20 cellular contexts compared by ENCODE assay signal in genomic region chr18:54879691-54880090, GRCh38. TPM values are rescaled to one million over a fixed set of nuclear protein-coding genes. Genes with fewer than 3 reads are reported as not detected.
DNase-seq lines count a peak whose midpoint lies in the region; ATAC-seq, FAIRE-seq and TF ChIP-seq lines count a peak whose summit lies in the region.
"Had no signal": no experiment of that assay in that cellular context is flagged by ENCODE, and none has a peak within 500 bp of the region (broad histone marks: within the 10 kb centered on the region; RNA-seq: fewer than 3 reads in every experiment).

No MANE protein-coding gene starts in this region.

- H3K4me3 ChIP-seq in astrocyte (ENCODE audit: insufficient read depth, low read depth, low read length) = no peak overlapping the region
- no peak overlapping the region for H3K4me3 ChIP-seq in osteoblast (ENCODE audit: insufficient read depth, low read length)
- H3K4me3 ChIP-seq in aorta (ENCODE audit: low read length in 2 of 2) = no peak overlapping the region
- H3K4me3 ChIP-seq: BLaER1 treated with 17β-estradiol and CSF1 and Interleukin-3, amounts not matched to agents 10 nM and 100 nM; GM23248 had no signal

- 78 to 81% methylated on average over 4 of the region's 4 CpGs for WGBS in aorta, 2 donors

- DNase-seq in ELF-1 (ENCODE audit: low read depth, low spot score) (peak; percentile 39), astrocyte (ENCODE audit: low read depth) (no peak), left lobe of liver (ENCODE audit: low spot score) (no peak), osteoblast (ENCODE audit: insufficient read length, low spot score, missing footprints) (no peak), left ventricle myocardium superior (no peak), WTC11 (ENCODE audit: low spot score) (no peak), aorta (no peak)
- DNase-seq: Calu3; CD8-positive, alpha-beta T cell; DMS53; DND-41; EL; GM23248; HCEC 1CT; IMR-90 had no signal

- no peak for FAIRE-seq in astrocyte (lab: Jason Lieb, UNC)
- FAIRE-seq: G401.6, GM12891, GM19239 had no signal

- H3K36me3 Mint-ChIP-seq in astrocyte (ENCODE audit: low read depth, unreplicated experiment) (no peaks in the 10 kb centered on the region), WTC11 (no peaks in the 10 kb centered on the region)
- H3K36me3 Mint-ChIP-seq: CD8-positive, alpha-beta T cell had no signal

- no peak overlapping the region for H3K27ac ChIP-seq in astrocyte (ENCODE audit: low read depth, low read length)
- peak overlapping the region; percentile 86 for H3K27ac ChIP-seq in osteoblast (ENCODE audit: low read depth, low read length)
- no peak overlapping the region for H3K27ac ChIP-seq in aorta (ENCODE audit: low read depth in 1 of 2, low read length in 2 of 2)
- H3K27ac ChIP-seq: BLaER1 treated with 17β-estradiol and CSF1 and Interleukin-3, amounts not matched to agents 10 nM and 100 nM; GM23248 had no signal

- ATAC-seq in left lobe of liver (peak; percentile 45), left ventricle myocardium superior (no peak), WTC11 (no peak), aorta (ENCODE audit: low FRiP score) (no peak)
- ATAC-seq: CD8-positive, alpha-beta T cell had no signal

- no peak overlapping the region for H3K4me2 ChIP-seq in astrocyte (ENCODE audit: low read length)
- H3K4me2 ChIP-seq in osteoblast (ENCODE audit: insufficient read depth, low read length) = no peak overlapping the region
- H3K4me2 ChIP-seq: BLaER1 treated with 17β-estradiol and CSF1 and Interleukin-3, amounts not matched to agents 10 nM and 100 nM had no signal

- H3K36me3 ChIP-seq in astrocyte (ENCODE audit: insufficient read depth, low read length) (no peaks in the 10 kb centered on the region), osteoblast (ENCODE audit: insufficient read depth, low read length) (no peaks in the 10 kb centered on the region), aorta (ENCODE audit: control insufficient read depth in 1 of 2, insufficient read depth in 2 of 2, low read length in 1 of 2) (no peaks in the 10 kb centered on the region)
- H3K36me3 ChIP-seq: BLaER1 treated with 17β-estradiol and CSF1 and Interleukin-3, amounts not matched to agents 10 nM and 100 nM had no signal

- intact Hi-C loops in left ventricle myocardium superior (cut with micrococcal nuclease) = no loop called here
- intact Hi-C loops in aorta (cut with DNase I) = no loop called here

- H2AFZ ChIP-seq in astrocyte (ENCODE audit: low read depth, low read length) (no peak overlapping the region), osteoblast (ENCODE audit: low read length) (no peak overlapping the region)
- H2AFZ ChIP-seq: GM23248 had no signal

- H3K9me3 ChIP-seq in astrocyte (ENCODE audit: insufficient read depth, low read depth, low read length) (no peaks in the 10 kb centered on the region), osteoblast (ENCODE audit: low read depth, low read length) (no peaks in the 10 kb centered on the region), aorta (ENCODE audit: control insufficient read depth, low read length) (no peaks in the 10 kb centered on the region)
- H3K9me3 ChIP-seq: BLaER1 treated with 17β-estradiol and CSF1 and Interleukin-3, amounts not matched to agents 10 nM and 100 nM had no signal

- H3K79me2 ChIP-seq in astrocyte (ENCODE audit: insufficient read depth, low read length) (no peaks in the 10 kb centered on the region), osteoblast (ENCODE audit: insufficient read depth, low read length) (no peaks in the 10 kb centered on the region)

- peaks cover 8% of the 10 kb centered on the region for H3K4me1 Mint-ChIP-seq in astrocyte (ENCODE audit: low read depth, unreplicated experiment)
- H3K4me1 Mint-ChIP-seq in WTC11 = peaks cover 4% of the 10 kb centered on the region
- H3K4me1 Mint-ChIP-seq: B cell had no signal

- H3K9me3 Mint-ChIP-seq in astrocyte (ENCODE audit: unreplicated experiment) = peaks cover 4% of the 10 kb centered on the region
- H3K9me3 Mint-ChIP-seq in WTC11 = peaks cover 5% of the 10 kb centered on the region; the same call in 1 of the 2 replicates
- H3K9me3 Mint-ChIP-seq: CD8-positive, alpha-beta T cell had no signal

- TF ChIP-seq CTCF in astrocyte (IDR thresholded peaks at IDR 0.05; ENCODE audit: insufficient read depth, low read depth, low read length) (no peak), osteoblast (IDR thresholded peaks at IDR 0.05; ENCODE audit: extremely low read depth, low read depth, low read length) (no peak), WTC11 (IDR thresholded peaks at IDR 0.05) (no peak)

- H3K27me3 ChIP-seq in astrocyte (ENCODE audit: insufficient read depth, low read length) = no peaks in the 10 kb centered on the region
- H3K27me3 ChIP-seq in osteoblast (ENCODE audit: insufficient read depth, low read length) = no peaks in the 10 kb centered on the region
- no peaks in the 10 kb centered on the region for H3K27me3 ChIP-seq in aorta (ENCODE audit: control insufficient read depth in 1 of 2, insufficient read depth in 2 of 2, low read length in 1 of 2)
- H3K27me3 ChIP-seq: BLaER1 treated with 17β-estradiol and CSF1 and Interleukin-3, amounts not matched to agents 10 nM and 100 nM had no signal

- CTCF ChIA-PET in WTC11 (lab: Charles Lee) = no interaction called here

- H3K4me1 ChIP-seq in astrocyte (ENCODE audit: insufficient read depth, low read length) = peaks cover 3% of the 10 kb centered on the region
- peaks cover 56% of the 10 kb centered on the region for H3K4me1 ChIP-seq in osteoblast (ENCODE audit: insufficient read depth, low read length)
- H3K4me1 ChIP-seq in aorta (ENCODE audit: control insufficient read depth in 1 of 2, insufficient read depth in 2 of 2, low read length in 2 of 2) = no peaks in the 10 kb centered on the region

- H3K27ac Mint-ChIP-seq in astrocyte (ENCODE audit: unreplicated experiment) (peak overlapping the region; percentile 5), WTC11 (no peak overlapping the region)
- H3K27ac Mint-ChIP-seq: B cell; CD8-positive, alpha-beta T cell had no signal

- POLR2A ChIA-PET in WTC11 (lab: Charles Lee) = no interaction called here

- H3K4me3 Mint-ChIP-seq in astrocyte (ENCODE audit: unreplicated experiment) = no peak overlapping the region
- H3K4me3 Mint-ChIP-seq in WTC11 = no peak overlapping the region
- H3K4me3 Mint-ChIP-seq: B cell; CD8-positive, alpha-beta T cell had no signal

- no peak overlapping the region for H3K9ac ChIP-seq in astrocyte (ENCODE audit: low read length)
- H3K9ac ChIP-seq: BLaER1 treated with 17β-estradiol and CSF1 and Interleukin-3, amounts not matched to agents 10 nM and 100 nM; GM23248 had no signal

- H3K27me3 Mint-ChIP-seq in astrocyte (ENCODE audit: low read depth, unreplicated experiment) = no peaks in the 10 kb centered on the region
- H3K27me3 Mint-ChIP-seq in WTC11 (ENCODE audit: low read depth) = peaks cover 37% of the 10 kb centered on the region
- H3K27me3 Mint-ChIP-seq: B cell had no signal

- H4K20me1 ChIP-seq in astrocyte (ENCODE audit: insufficient read depth, low read length) = no peaks in the 10 kb centered on the region
- H4K20me1 ChIP-seq in osteoblast (ENCODE audit: insufficient read depth, low read length) = no peaks in the 10 kb centered on the region
- H4K20me1 ChIP-seq: BLaER1 treated with 17β-estradiol and CSF1 and Interleukin-3, amounts not matched to agents 10 nM and 100 nM had no signal

TF ChIP-seq in WTC11, 78 proteins besides CTCF, POLR2A, EP300 and RAD21 (continues in another document):
- TF ChIP-seq ZNF219 (CRISPR knock-in tag; IDR thresholded peaks at IDR 0.05; ENCODE audit: borderline replicate concordance) = no peak
- no peak for TF ChIP-seq EMX1 (CRISPR knock-in tag; IDR thresholded peaks at IDR 0.05)
- no peak for TF ChIP-seq CREB1 (CRISPR knock-in tag; IDR thresholded peaks at IDR 0.05)
- TF ChIP-seq, protein P1, sequence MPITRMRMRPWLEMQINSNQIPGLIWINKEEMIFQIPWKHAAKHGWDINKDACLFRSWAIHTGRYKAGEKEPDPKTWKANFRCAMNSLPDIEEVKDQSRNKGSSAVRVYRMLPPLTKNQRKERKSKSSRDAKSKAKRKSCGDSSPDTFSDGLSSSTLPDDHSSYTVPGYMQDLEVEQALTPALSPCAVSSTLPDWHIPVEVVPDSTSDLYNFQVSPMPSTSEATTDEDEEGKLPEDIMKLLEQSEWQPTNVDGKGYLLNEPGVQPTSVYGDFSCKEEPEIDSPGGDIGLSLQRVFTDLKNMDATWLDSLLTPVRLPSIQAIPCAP (CRISPR knock-in tag; IDR thresholded peaks at IDR 0.05) = no peak
- no peak for TF ChIP-seq STAT6 (CRISPR knock-in tag; conservative IDR thresholded peaks at IDR 0.05; ENCODE audit: low read depth)
- TF ChIP-seq TEAD4 (CRISPR knock-in tag; IDR thresholded peaks at IDR 0.05) = no peak
- TF ChIP-seq RELA (CRISPR knock-in tag; IDR thresholded peaks at IDR 0.05; ENCODE audit: borderline replicate concordance) = no peak
- no peak for TF ChIP-seq ESRRA (CRISPR knock-in tag; IDR thresholded peaks at IDR 0.05; ENCODE audit: borderline replicate concordance)
- no peak for TF ChIP-seq FOXP1 (CRISPR knock-in tag; IDR thresholded peaks at IDR 0.05; ENCODE audit: borderline replicate concordance)
- TF ChIP-seq MYBL2 (CRISPR knock-in tag; IDR thresholded peaks at IDR 0.05) = no peak
- no peak for TF ChIP-seq ZNF121 (CRISPR knock-in tag; IDR thresholded peaks at IDR 0.05)

RNA-seq across cellular contexts. Expression of gene RAB27B, which starts 51.4 kb away (rescaled TPM):
- total RNA-seq in astrocyte (0.91 and 1.1 TPM in 2 replicates), left lobe of liver (1.0 TPM), osteoblast (55.7 and 99.0 TPM in 2 replicates), left ventricle myocardium superior (0.10 TPM), WTC11 (2021) (0.30 to 0.87 TPM (median 0.80 TPM) in 3 replicates), aorta (1 to 10 TPM in 1 of 2 donors, under 1 TPM in 1; 0.39 to 1.3 TPM)
- polyA plus RNA-seq in aorta = 1 to 10 TPM in 1 of 2 donors, under 1 TPM in 1; under 0.01 to 1.1 TPM

Comparison
In these comparisons a context has a peak if more than half of its experiments do, and no peak if none do; other contexts are left out.
1. RNA of gene RAB27B, which starts 51.4 kb away (total RNA-seq): 55.7 to 99.0 TPM in osteoblast; 0.39 to 1.3 TPM in aorta, 1.0 TPM in left lobe of liver (single experiment), 0.91 to 1.1 TPM in astrocyte, 0.30 to 0.87 TPM in WTC11 and 0.10 TPM in left ventricle myocardium superior (single experiment); every median in the first group is over 10 times any median in the second.